23 cellular contexts compared by ENCODE assay signal in genomic region chr1:89667691-89668090, GRCh38. TPM values are rescaled to one million over a fixed set of nuclear protein-coding genes. Genes with fewer than 3 reads are reported as not detected.
DNase-seq lines count a peak whose midpoint lies in the region; ATAC-seq and TF ChIP-seq lines count a peak whose summit lies in the region.
"Had no signal": no experiment of that assay in that cellular context is flagged by ENCODE, and none has a peak within 500 bp of the region (broad histone marks: within the 10 kb centered on the region; RNA-seq: fewer than 3 reads in every experiment).

No MANE protein-coding gene starts in this region.

- intact Hi-C loops in IMR-90 (cut with micrococcal nuclease), result no loop called here

- no peak overlapping the region for H2AK5ac ChIP-seq in IMR-90 (ENCODE audit: low read depth, low read length)

- no peaks in the 10 kb centered on the region for H3K9me3 ChIP-seq in IMR-90 (ENCODE audit: control insufficient read depth, insufficient read depth, low read length)
- H3K9me3 ChIP-seq: breast epithelium, right lobe of liver, upper lobe of left lung had no signal

- H3K4me1 ChIP-seq in IMR-90 (ENCODE audit: control insufficient read depth, insufficient read depth, low read length), result no peaks in the 10 kb centered on the region; the same call in 1 of the 2 replicates
- H3K4me1 ChIP-seq: breast epithelium, right lobe of liver had no signal

- H2AK9ac ChIP-seq in IMR-90 (replicated peaks; ENCODE audit: low read depth, low read length, poor library complexity), result no peak overlapping the region

- TF ChIP-seq POLR2A in IMR-90 (IDR thresholded peaks at IDR 0.05; ENCODE audit: low read depth, low read length), result no peak

- no peak overlapping the region for H2AFZ ChIP-seq in IMR-90 (replicated peaks; ENCODE audit: low read length, poor library complexity)

- no peak overlapping the region for H3K4me2 ChIP-seq in IMR-90 (ENCODE audit: low read depth, low read length)
- H3K4me2 ChIP-seq: BLaER1 had no signal

- H3K27me3 ChIP-seq in IMR-90 (ENCODE audit: control insufficient read depth, insufficient read depth, low read length), result no peaks in the 10 kb centered on the region
- H3K27me3 ChIP-seq: BLaER1, breast epithelium, right lobe of liver, upper lobe of left lung had no signal

- POLR2A ChIA-PET in IMR-90 (lab: Charles Lee; ENCODE audit: unreplicated experiment), result no interaction called here
- POLR2A ChIA-PET in naive thymus-derived CD8-positive, alpha-beta T cell (lab: Charles Lee), result interaction anchor here (1.0 to 1.2 kb wide), 3 partner anchors 8 to 33 kb away, joined by 3 to 6 read pairs (median 3); no protein-coding TSS in a partner anchor

- no CpG with 5 or more reads among the region's 1 CpG for WGBS in IMR-90 (ENCODE audit: extremely low coverage in 2 of 2, insufficient read length in 1 of 2), 2 experiments

- no peak for DNase-seq in activated T-cell treated with anti-CD3 and anti-CD28 coated beads, Interleukin-2, amount 50 U/mL, for 72 hours
- no peak for DNase-seq in activated T-cell treated with anti-CD3 and anti-CD28 coated beads, Interleukin-2, amount 50 U/mL, for 48 hours
- DNase-seq in IMR-90 (no peak), 8988T (no peak), iPS-NIHi11 (ENCODE audit: low spot score) (no peak), GF-D8 (lab: John Stamatoyannopoulos, UW) (no peak)
- no peak for DNase-seq in activated naive CD8-positive, alpha-beta T cell treated with anti-CD3 and anti-CD28 coated beads, Interleukin-2, amount 50 U/mL, for 24 hours
- DNase-seq in naive thymus-derived CD8-positive, alpha-beta T cell, result no peak
- DNase-seq: activated CD4-positive, alpha-beta T cell treated with anti-CD3 and anti-CD28 coated beads, Interleukin-2, amount 50 U/mL, for 4 hours; cortex of kidney; GOT3; NCI-H1930; NCI-H2227 treated with DMSO at 0.1 percent for 48 hours; NCI-H82; nephron progenitor cell; PC-3; right lobe of liver; SIG-M5; upper lobe of left lung had no signal

- peaks cover 3% of the 10 kb centered on the region; the same call in 1 of the 2 replicates for H3K9me1 ChIP-seq in IMR-90 (ENCODE audit: insufficient read depth, low read length)

- H4K91ac ChIP-seq in IMR-90 (ENCODE audit: insufficient read depth, low read depth, low read length), result no peak overlapping the region

- H3K27ac Mint-ChIP-seq in activated T-cell treated with anti-CD3 and anti-CD28 coated beads, Interleukin-2, amount 50 U/mL, for 72 hours, result peak overlapping the region; percentile 85
- H3K27ac Mint-ChIP-seq in activated naive CD8-positive, alpha-beta T cell treated with anti-CD3 and anti-CD28 coated beads, Interleukin-2, amount 50 U/mL, for 24 hours, result peak overlapping the region; percentile 33
- peak overlapping the region in 7 of 10 donors; percentile 1 to 81 (median 53) for H3K27ac Mint-ChIP-seq in naive thymus-derived CD8-positive, alpha-beta T cell
- H3K27ac Mint-ChIP-seq: nephron progenitor cell; T-helper 1 cell treated with Interleukin-12 subunit alpha and Interleukin-12 subunit beta and Interleukin-4 antibody, amounts not matched to agents 30 μg/mL and 1 μg/mL, for 36 hours had no signal

- peaks cover 21 to 52% of the 10 kb centered on the region in 2 experiments for H3K79me1 ChIP-seq in IMR-90 (ENCODE audit: low read depth in 1 of 2, low read length in 2 of 2)

- H3K4me3 Mint-ChIP-seq in activated T-cell treated with anti-CD3 and anti-CD28 coated beads, Interleukin-2, amount 50 U/mL, for 72 hours, result peak overlapping the region in 1 of 2 donors; percentile 36
- H3K4me3 Mint-ChIP-seq in activated naive CD8-positive, alpha-beta T cell treated with anti-CD3 and anti-CD28 coated beads, Interleukin-2, amount 50 U/mL, for 24 hours, result no peak overlapping the region
- H3K4me3 Mint-ChIP-seq in naive thymus-derived CD8-positive, alpha-beta T cell, result peak overlapping the region in 7 of 10 donors; percentile 8 to 55 (median 27)
- H3K4me3 Mint-ChIP-seq: nephron progenitor cell; T-helper 1 cell treated with Interleukin-12 subunit alpha and Interleukin-12 subunit beta and Interleukin-4 antibody, amounts not matched to agents 30 μg/mL and 1 μg/mL, for 36 hours had no signal

- H3K27ac ChIP-seq in IMR-90 (ENCODE audit: insufficient read depth, low read length), result no peak overlapping the region
- H3K27ac ChIP-seq: BLaER1, breast epithelium, right lobe of liver, VCaP had no signal

- H2BK5ac ChIP-seq in IMR-90 (ENCODE audit: low read depth, low read length, poor library complexity, severe bottlenecking), result no peak overlapping the region

- no peak for ATAC-seq in activated T-cell treated with anti-CD3 and anti-CD28 coated beads, Interleukin-2, amount 50 U/mL, for 72 hours (replicated peaks in 1 of 2)
- ATAC-seq in IMR-90 (ENCODE audit: low read depth), result no peak
- no peak for ATAC-seq in activated naive CD8-positive, alpha-beta T cell treated with anti-CD3 and anti-CD28 coated beads, Interleukin-2, amount 50 U/mL, for 24 hours
- no peak for ATAC-seq in naive thymus-derived CD8-positive, alpha-beta T cell
- ATAC-seq: PC-3, right lobe of liver had no signal

- H4K5ac ChIP-seq in IMR-90 (ENCODE audit: low read depth, low read length), result 0 out of 2 replicates have a peak overlapping the region, but pooled peaks have one; percentile 33

- BruUV-seq in IMR-90 (replicated peaks; lab: Mats Ljungman, UMichigan), result no TSS peak

- no peak overlapping the region for H2BK20ac ChIP-seq in IMR-90 (ENCODE audit: low read depth, low read length)

- no peak overlapping the region for H3K56ac ChIP-seq in IMR-90 (ENCODE audit: extremely low read depth, insufficient read depth, low read length)

- H2BK120ac ChIP-seq in IMR-90 (ENCODE audit: low read depth, low read length), result no peak overlapping the region

- peaks cover 87% of the 10 kb centered on the region for H3K4me1 Mint-ChIP-seq in activated T-cell treated with anti-CD3 and anti-CD28 coated beads, Interleukin-2, amount 50 U/mL, for 72 hours (ENCODE audit: low read depth)
- H3K4me1 Mint-ChIP-seq in activated naive CD8-positive, alpha-beta T cell treated with anti-CD3 and anti-CD28 coated beads, Interleukin-2, amount 50 U/mL, for 24 hours, result peaks cover 93% of the 10 kb centered on the region
- H3K4me1 Mint-ChIP-seq in naive thymus-derived CD8-positive, alpha-beta T cell, result peaks cover 52 to 91% (median 81%) of the 10 kb centered on the region in 4 donors
- H3K4me1 Mint-ChIP-seq: nephron progenitor cell had no signal

- no peaks in the 10 kb centered on the region for H3K36me3 ChIP-seq in IMR-90 (ENCODE audit: control insufficient read depth, insufficient read depth, low read length)
- H3K36me3 ChIP-seq: breast epithelium, right lobe of liver, upper lobe of left lung had no signal

- no peaks in the 10 kb centered on the region for H3K27me3 Mint-ChIP-seq in activated T-cell treated with anti-CD3 and anti-CD28 coated beads, Interleukin-2, amount 50 U/mL, for 72 hours (ENCODE audit: low read depth)
- no peaks in the 10 kb centered on the region for H3K27me3 Mint-ChIP-seq in activated naive CD8-positive, alpha-beta T cell treated with anti-CD3 and anti-CD28 coated beads, Interleukin-2, amount 50 U/mL, for 24 hours
- H3K27me3 Mint-ChIP-seq in naive thymus-derived CD8-positive, alpha-beta T cell, result no peaks in the 10 kb centered on the region

- H3K18ac ChIP-seq in IMR-90 (ENCODE audit: low read depth, low read length), result no peak overlapping the region

- peaks cover 15 to 23% of the 10 kb centered on the region in 2 donors for H3K36me3 Mint-ChIP-seq in activated T-cell treated with anti-CD3 and anti-CD28 coated beads, Interleukin-2, amount 50 U/mL, for 72 hours (ENCODE audit: insufficient read depth in 2 of 2)
- H3K36me3 Mint-ChIP-seq in activated naive CD8-positive, alpha-beta T cell treated with anti-CD3 and anti-CD28 coated beads, Interleukin-2, amount 50 U/mL, for 24 hours (ENCODE audit: low read depth), result peaks cover 44% of the 10 kb centered on the region
- peaks cover 5 to 22% (median 14%) of the 10 kb centered on the region in 3 donors for H3K36me3 Mint-ChIP-seq in naive thymus-derived CD8-positive, alpha-beta T cell

- H4K20me1 ChIP-seq in IMR-90 (ENCODE audit: insufficient read depth, low read length), result peaks cover 26% of the 10 kb centered on the region

- in situ Hi-C loops in IMR-90 (cut with MboI; ENCODE audit: low sequenced_read_pairs), result no loop called here

- no peak for TF ChIP-seq CTCF in IMR-90 (conservative IDR thresholded peaks at IDR 0.05; ENCODE audit: low read depth, low read length)

- no peak overlapping the region for H3K9ac ChIP-seq in IMR-90 (ENCODE audit: low read depth, low read length)
- H3K9ac ChIP-seq: BLaER1 had no signal

- TF ChIP-seq RAD21 in IMR-90 (IDR thresholded peaks at IDR 0.05; ENCODE audit: low read length), result no peak

- H2BK15ac ChIP-seq in IMR-90 (ENCODE audit: low read depth, low read length), result no peak overlapping the region

- CTCF ChIA-PET in IMR-90 (lab: Yijun Ruan, JAX), result interaction anchor here (1.3 kb wide), 1 partner anchor 9 kb away, joined by 3 read pairs; no protein-coding TSS in a partner anchor

- no peak overlapping the region for H4K8ac ChIP-seq in IMR-90 (ENCODE audit: low read depth in 2 of 2, low read length in 2 of 2)

- no peak overlapping the region for H3K4me3 ChIP-seq in IMR-90 (ENCODE audit: insufficient read depth, low read depth, low read length)
- H3K4me3 ChIP-seq: BLaER1, breast epithelium, right lobe of liver, upper lobe of left lung had no signal

- H3K9me3 Mint-ChIP-seq in activated T-cell treated with anti-CD3 and anti-CD28 coated beads, Interleukin-2, amount 50 U/mL, for 72 hours, result peaks cover 2% of the 10 kb centered on the region in 2 donors
- H3K9me3 Mint-ChIP-seq in activated naive CD8-positive, alpha-beta T cell treated with anti-CD3 and anti-CD28 coated beads, Interleukin-2, amount 50 U/mL, for 24 hours, result peaks cover 3% of the 10 kb centered on the region
- peaks cover 0 to 12% (median 2%) of the 10 kb centered on the region in 9 donors for H3K9me3 Mint-ChIP-seq in naive thymus-derived CD8-positive, alpha-beta T cell

- dilution Hi-C loops in IMR-90 (cut with HindIII; ENCODE audit: low sequenced_read_pairs, unreplicated experiment), result no loop called here

- H3K23ac ChIP-seq in IMR-90 (ENCODE audit: low read depth, low read length), result no peak overlapping the region

- no peak overlapping the region for H3K14ac ChIP-seq in IMR-90 (replicated peaks; ENCODE audit: low read depth, low read length)

- no peak overlapping the region for H3K4ac ChIP-seq in IMR-90 (ENCODE audit: low read depth, low read length)

TF ChIP-seq in IMR-90, 13 proteins besides CTCF, POLR2A, EP300 and RAD21:
- no peak for TF ChIP-seq RFX5 (IDR thresholded peaks at IDR 0.05; ENCODE audit: low read depth, low read length)

RNA-seq across cellular contexts. Expression of gene LRRC8C, which starts 34.8 kb away (rescaled TPM):
- total RNA-seq in activated T-cell treated with anti-CD3 and anti-CD28 coated beads, Interleukin-2, amount 50 U/mL, for 72 hours, result 10 to 100 TPM; 33.1 to 36.7 TPM
- total RNA-seq in IMR-90 (2012; rRNA removed), result 12.9 and 15.3 TPM in 2 replicates
- polyA plus RNA-seq in IMR-90 (2012; rRNA removed), result 6.5 TPM in 2 replicates
- polyA plus RNA-seq in IMR-90 (2012; cell fraction: cytosol; rRNA removed), result 2.1 and 2.3 TPM in 2 replicates
- polyA plus RNA-seq in IMR-90 (2012; cell fraction: nucleus; rRNA removed; ENCODE audit: low replicate concordance), result 1.2 and 3.8 TPM in 2 replicates
- 10 to 100 TPM; 52.2 to 53.3 TPM for total RNA-seq in naive thymus-derived CD8-positive, alpha-beta T cell
- polyA plus RNA-seq in naive thymus-derived CD8-positive, alpha-beta T cell, result 10 to 100 TPM; 10.0 to 19.2 (median 14.2) TPM

Comparison
In these comparisons a context has a peak if more than half of its experiments do, and no peak if none do; other contexts are left out.
1. H3K27ac Mint-ChIP-seq: peak in every context shown above with its lines; median percentile 85 in activated T-cell treated with anti-CD3 and anti-CD28 coated beads, Interleukin-2, amount 50 U/mL, for 72 hours; 53 in naive thymus-derived CD8-positive, alpha-beta T cell; 33 in activated naive CD8-positive, alpha-beta T cell treated with anti-CD3 and anti-CD28 coated beads, Interleukin-2, amount 50 U/mL, for 24 hours.